Comparison of ENCODE assay signal across 1 cellular context in the genomic region with DNA sequence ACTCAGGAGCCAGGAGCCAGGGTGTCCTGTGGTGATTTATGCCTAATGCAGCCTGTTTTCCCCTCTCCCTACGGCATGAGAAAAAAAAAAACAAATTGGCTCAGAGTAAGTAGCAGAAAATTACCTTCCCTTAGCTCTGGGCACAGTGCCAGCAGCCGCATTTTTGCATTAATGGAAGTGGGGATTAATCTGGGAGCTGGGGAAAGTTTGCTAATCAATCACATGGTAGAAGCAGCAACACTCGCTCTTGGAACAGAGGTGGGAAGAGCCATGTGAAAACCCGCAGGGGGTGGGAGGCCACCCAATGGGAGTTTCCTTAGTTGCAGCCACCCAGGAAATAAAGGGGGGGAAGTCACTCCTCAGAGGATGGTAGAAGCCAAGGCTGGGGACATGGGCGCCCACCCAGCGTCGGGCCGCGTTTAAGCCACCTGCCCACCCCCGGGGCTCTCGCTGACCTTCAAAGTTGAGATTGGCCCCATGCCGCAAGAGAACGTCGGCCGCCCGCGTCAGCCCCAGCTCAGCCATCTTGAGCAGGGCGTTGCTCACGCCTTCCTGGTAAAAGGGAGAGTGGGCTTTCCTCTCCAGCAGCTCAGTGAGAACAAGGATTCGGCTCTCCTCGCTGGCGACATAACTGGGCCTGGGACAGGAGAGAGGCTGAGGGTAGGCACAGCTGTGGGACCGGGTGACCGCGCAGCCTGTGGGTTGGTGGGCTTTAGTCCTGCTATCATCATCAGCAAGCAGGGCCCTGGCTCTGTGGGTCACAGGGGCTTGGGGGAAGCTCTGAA.
TF ChIP-seq lines count a peak whose summit lies in the region.

No MANE protein-coding gene starts in this region.

TF ChIP-seq in IMR-90, 13 proteins besides CTCF, POLR2A, EP300 and RAD21:
- no peak for TF ChIP-seq SMC3 (IDR thresholded peaks at IDR 0.05; ENCODE audit: low read depth, low read length)
- no peak for TF ChIP-seq MAFK (IDR thresholded peaks at IDR 0.05; ENCODE audit: low read depth, low read length)
- TF ChIP-seq, protein P1, sequence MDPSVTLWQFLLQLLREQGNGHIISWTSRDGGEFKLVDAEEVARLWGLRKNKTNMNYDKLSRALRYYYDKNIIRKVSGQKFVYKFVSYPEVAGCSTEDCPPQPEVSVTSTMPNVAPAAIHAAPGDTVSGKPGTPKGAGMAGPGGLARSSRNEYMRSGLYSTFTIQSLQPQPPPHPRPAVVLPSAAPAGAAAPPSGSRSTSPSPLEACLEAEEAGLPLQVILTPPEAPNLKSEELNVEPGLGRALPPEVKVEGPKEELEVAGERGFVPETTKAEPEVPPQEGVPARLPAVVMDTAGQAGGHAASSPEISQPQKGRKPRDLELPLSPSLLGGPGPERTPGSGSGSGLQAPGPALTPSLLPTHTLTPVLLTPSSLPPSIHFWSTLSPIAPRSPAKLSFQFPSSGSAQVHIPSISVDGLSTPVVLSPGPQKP (IDR thresholded peaks at IDR 0.05; ENCODE audit: borderline replicate concordance, low read depth, low read length), result no peak
- TF ChIP-seq, protein P2, sequence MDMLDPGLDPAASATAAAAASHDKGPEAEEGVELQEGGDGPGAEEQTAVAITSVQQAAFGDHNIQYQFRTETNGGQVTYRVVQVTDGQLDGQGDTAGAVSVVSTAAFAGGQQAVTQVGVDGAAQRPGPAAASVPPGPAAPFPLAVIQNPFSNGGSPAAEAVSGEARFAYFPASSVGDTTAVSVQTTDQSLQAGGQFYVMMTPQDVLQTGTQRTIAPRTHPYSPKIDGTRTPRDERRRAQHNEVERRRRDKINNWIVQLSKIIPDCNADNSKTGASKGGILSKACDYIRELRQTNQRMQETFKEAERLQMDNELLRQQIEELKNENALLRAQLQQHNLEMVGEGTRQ (IDR thresholded peaks at IDR 0.05; ENCODE audit: low read depth, low read length), result no peak
- no peak for TF ChIP-seq MXI1 (IDR thresholded peaks at IDR 0.05; ENCODE audit: borderline replicate concordance, low read depth, low read length)
- no peak for TF ChIP-seq CEBPB (IDR thresholded peaks at IDR 0.05; ENCODE audit: low read depth, low read length)
- no peak for TF ChIP-seq CHD1 (IDR thresholded peaks at IDR 0.05; ENCODE audit: low read depth, low read length)
- TF ChIP-seq MAZ (IDR thresholded peaks at IDR 0.05; ENCODE audit: borderline replicate concordance, low read depth, low read length), result no peak
- no peak for TF ChIP-seq RCOR1 (IDR thresholded peaks at IDR 0.05; ENCODE audit: insufficient replicate concordance, low read length)
- TF ChIP-seq RFX5 (IDR thresholded peaks at IDR 0.05; ENCODE audit: low read depth, low read length), result no peak
